1 cellular context compared by ENCODE assay signal in genomic region chr10:120597902-120598301, GRCh38.
TF ChIP-seq lines count a peak whose summit lies in the region.

No MANE protein-coding gene starts in this region.

TF ChIP-seq in H1, 55 proteins besides CTCF, POLR2A, EP300 and RAD21 (continued from another document):
- peak; percentile 66; the same call in 1 of the 2 replicates for TF ChIP-seq KDM1A (IDR thresholded peaks at IDR 0.05; ENCODE audit: borderline replicate concordance, low read length)
